17 cellular contexts compared by ENCODE assay signal in the genomic region with DNA sequence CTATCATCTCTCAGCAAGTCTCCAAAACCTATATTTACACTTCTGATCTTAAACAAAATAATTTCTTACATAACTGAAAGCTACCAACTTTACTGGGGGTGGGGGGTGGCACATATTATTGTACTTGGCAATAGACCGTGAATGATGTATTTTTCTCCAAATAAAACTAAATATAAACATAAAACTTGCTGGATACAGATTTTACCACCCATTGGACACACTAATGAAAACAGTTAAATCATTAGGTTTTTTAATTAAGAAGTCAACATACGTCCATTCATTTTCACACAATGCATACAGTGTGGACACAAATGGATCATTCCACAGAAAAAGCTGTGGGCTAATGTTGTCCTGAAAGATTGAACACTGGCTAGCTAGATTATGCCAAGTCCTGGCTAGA.
DNase-seq lines count a peak whose midpoint lies in the region; ATAC-seq and TF ChIP-seq lines count a peak whose summit lies in the region.
"Had no signal": no experiment of that assay in that cellular context is flagged by ENCODE, and none has a peak within 500 bp of the region (broad histone marks: within the 10 kb centered on the region; RNA-seq: fewer than 3 reads in every experiment).

No MANE protein-coding gene starts in this region.

- intact Hi-C loops in natural killer cell (cut with micrococcal nuclease) = no loop called here
- intact Hi-C loops in uterus (cut with DNase I; ENCODE audit: low total_unique reads) = no loop called here

- TF ChIP-seq POLR2A in uterus (IDR thresholded peaks at IDR 0.05) = no peak

- H3K9me3 ChIP-seq in HEK293 (ENCODE audit: control insufficient read depth, insufficient read depth, low read depth, low read length) (no peaks in the 10 kb centered on the region), uterus (no peaks in the 10 kb centered on the region)
- H3K9me3 ChIP-seq: HAP-1 had no signal

- H3K9me3 Mint-ChIP-seq in natural killer cell = no peaks in the 10 kb centered on the region

- no peaks in the 10 kb centered on the region for H3K27me3 Mint-ChIP-seq in natural killer cell (ENCODE audit: low read depth in 2 of 2)
- H3K27me3 Mint-ChIP-seq: CD4-positive, alpha-beta memory T cell had no signal

- CTCF ChIA-PET in HEK293 (lab: Yijun Ruan, JAX) = interaction anchor here (0.9 kb wide), 1 partner anchor 9 kb away, joined by 3 read pairs; no protein-coding TSS in a partner anchor

- H3K27me3 ChIP-seq in uterus = no peaks in the 10 kb centered on the region

- POLR2A ChIA-PET in HEK293 (lab: Yijun Ruan, JAX) = no interaction called here

- H3K36me3 ChIP-seq in HEK293 (ENCODE audit: control insufficient read depth in 2 of 2, insufficient read depth in 1 of 2, low read length in 2 of 2) (no peaks in the 10 kb centered on the region), uterus (no peaks in the 10 kb centered on the region)
- H3K36me3 ChIP-seq: HAP-1 had no signal

- peak; percentile 14 for DNase-seq in OCI-M1 (lab: John Stamatoyannopoulos, UW)
- DNase-seq in substantia nigra (lab: John Stamatoyannopoulos, UW) = no peak
- no peak for DNase-seq in NCI-H2107 treated with DMSO at 0.1 percent for 48 hours (lab: John Stamatoyannopoulos, UW; ENCODE audit: unreplicated experiment)
- DNase-seq in natural killer cell = no peak
- DNase-seq in uterus = no peak
- DNase-seq in NCI-H2196 (lab: John Stamatoyannopoulos, UW; ENCODE audit: unreplicated experiment) = no peak
- DNase-seq: C1 segment of cervical spinal cord; Calu3; CD4-positive, alpha-beta memory T cell; COR-L47; DMS53; DMS79 treated with DMSO at 0.1 percent for 48 hours; GF-D8; GOT3 had no signal

- H3K36me3 Mint-ChIP-seq in natural killer cell = no peaks in the 10 kb centered on the region

- no peak overlapping the region for H3K4me3 ChIP-seq in HEK293 (ENCODE audit: low read depth, low read length)
- H3K4me3 ChIP-seq in uterus = no peak overlapping the region
- H3K4me3 ChIP-seq: HAP-1 had no signal

- peaks cover 23% of the 10 kb centered on the region for H3K4me1 ChIP-seq in HEK293 (ENCODE audit: control insufficient read depth, insufficient read depth, low read length)
- H3K4me1 ChIP-seq in uterus = peaks cover 4 to 11% of the 10 kb centered on the region in 2 donors
- H3K4me1 ChIP-seq: HAP-1 had no signal

- H3K27ac ChIP-seq in HEK293 (ENCODE audit: extremely low read depth, low read depth, low read length) (no peak overlapping the region), cingulate gyrus (ENCODE audit: low read depth, low read length) (peak overlapping the region; percentile 7), substantia nigra (ENCODE audit: low read depth, low read length, poor library complexity, severe bottlenecking) (peak overlapping the region; percentile 76), uterus (no peak overlapping the region)

- no peak overlapping the region for H3K27ac Mint-ChIP-seq in natural killer cell
- H3K27ac Mint-ChIP-seq: CD4-positive, alpha-beta memory T cell had no signal

- TF ChIP-seq CTCF in HEK293 (tag by site-specific recombination; IDR thresholded peaks at IDR 0.05) (no peak), natural killer cell (IDR thresholded peaks at IDR 0.05) (no peak), uterus (IDR thresholded peaks at IDR 0.05) (no peak)

- ATAC-seq in natural killer cell = no peak

- H3K4me3 Mint-ChIP-seq in natural killer cell = no peak overlapping the region
- H3K4me3 Mint-ChIP-seq: CD4-positive, alpha-beta memory T cell had no signal

- H3K4me1 Mint-ChIP-seq in natural killer cell = peaks cover 7 to 12% of the 10 kb centered on the region in 2 donors
- H3K4me1 Mint-ChIP-seq: CD4-positive, alpha-beta memory T cell had no signal

TF ChIP-seq in HEK293, 187 proteins besides CTCF, POLR2A, EP300 and RAD21:
- TF ChIP-seq PRDM10 (tag by site-specific recombination; IDR thresholded peaks at IDR 0.05) (peak; percentile 93), ZNF585B (tag by site-specific recombination; IDR thresholded peaks at IDR 0.05) (no peak)

Comparison
In these comparisons a context has a peak if more than half of its experiments do, and no peak if none do; other contexts are left out.
1. H3K27ac ChIP-seq: peak in cingulate gyrus (single experiment) and substantia nigra (single experiment); none in HEK293 (single experiment) and uterus (0 of 2).